ENCODE assay signal across 1 cellular context in genomic region chr16:56775162-56775561, GRCh38.
TF ChIP-seq lines count a peak whose summit lies in the region.

No MANE protein-coding gene starts in this region.

TF ChIP-seq in GM23338, 12 proteins besides CTCF, POLR2A, EP300 and RAD21 (continued from another document):
- TF ChIP-seq, protein P1, sequence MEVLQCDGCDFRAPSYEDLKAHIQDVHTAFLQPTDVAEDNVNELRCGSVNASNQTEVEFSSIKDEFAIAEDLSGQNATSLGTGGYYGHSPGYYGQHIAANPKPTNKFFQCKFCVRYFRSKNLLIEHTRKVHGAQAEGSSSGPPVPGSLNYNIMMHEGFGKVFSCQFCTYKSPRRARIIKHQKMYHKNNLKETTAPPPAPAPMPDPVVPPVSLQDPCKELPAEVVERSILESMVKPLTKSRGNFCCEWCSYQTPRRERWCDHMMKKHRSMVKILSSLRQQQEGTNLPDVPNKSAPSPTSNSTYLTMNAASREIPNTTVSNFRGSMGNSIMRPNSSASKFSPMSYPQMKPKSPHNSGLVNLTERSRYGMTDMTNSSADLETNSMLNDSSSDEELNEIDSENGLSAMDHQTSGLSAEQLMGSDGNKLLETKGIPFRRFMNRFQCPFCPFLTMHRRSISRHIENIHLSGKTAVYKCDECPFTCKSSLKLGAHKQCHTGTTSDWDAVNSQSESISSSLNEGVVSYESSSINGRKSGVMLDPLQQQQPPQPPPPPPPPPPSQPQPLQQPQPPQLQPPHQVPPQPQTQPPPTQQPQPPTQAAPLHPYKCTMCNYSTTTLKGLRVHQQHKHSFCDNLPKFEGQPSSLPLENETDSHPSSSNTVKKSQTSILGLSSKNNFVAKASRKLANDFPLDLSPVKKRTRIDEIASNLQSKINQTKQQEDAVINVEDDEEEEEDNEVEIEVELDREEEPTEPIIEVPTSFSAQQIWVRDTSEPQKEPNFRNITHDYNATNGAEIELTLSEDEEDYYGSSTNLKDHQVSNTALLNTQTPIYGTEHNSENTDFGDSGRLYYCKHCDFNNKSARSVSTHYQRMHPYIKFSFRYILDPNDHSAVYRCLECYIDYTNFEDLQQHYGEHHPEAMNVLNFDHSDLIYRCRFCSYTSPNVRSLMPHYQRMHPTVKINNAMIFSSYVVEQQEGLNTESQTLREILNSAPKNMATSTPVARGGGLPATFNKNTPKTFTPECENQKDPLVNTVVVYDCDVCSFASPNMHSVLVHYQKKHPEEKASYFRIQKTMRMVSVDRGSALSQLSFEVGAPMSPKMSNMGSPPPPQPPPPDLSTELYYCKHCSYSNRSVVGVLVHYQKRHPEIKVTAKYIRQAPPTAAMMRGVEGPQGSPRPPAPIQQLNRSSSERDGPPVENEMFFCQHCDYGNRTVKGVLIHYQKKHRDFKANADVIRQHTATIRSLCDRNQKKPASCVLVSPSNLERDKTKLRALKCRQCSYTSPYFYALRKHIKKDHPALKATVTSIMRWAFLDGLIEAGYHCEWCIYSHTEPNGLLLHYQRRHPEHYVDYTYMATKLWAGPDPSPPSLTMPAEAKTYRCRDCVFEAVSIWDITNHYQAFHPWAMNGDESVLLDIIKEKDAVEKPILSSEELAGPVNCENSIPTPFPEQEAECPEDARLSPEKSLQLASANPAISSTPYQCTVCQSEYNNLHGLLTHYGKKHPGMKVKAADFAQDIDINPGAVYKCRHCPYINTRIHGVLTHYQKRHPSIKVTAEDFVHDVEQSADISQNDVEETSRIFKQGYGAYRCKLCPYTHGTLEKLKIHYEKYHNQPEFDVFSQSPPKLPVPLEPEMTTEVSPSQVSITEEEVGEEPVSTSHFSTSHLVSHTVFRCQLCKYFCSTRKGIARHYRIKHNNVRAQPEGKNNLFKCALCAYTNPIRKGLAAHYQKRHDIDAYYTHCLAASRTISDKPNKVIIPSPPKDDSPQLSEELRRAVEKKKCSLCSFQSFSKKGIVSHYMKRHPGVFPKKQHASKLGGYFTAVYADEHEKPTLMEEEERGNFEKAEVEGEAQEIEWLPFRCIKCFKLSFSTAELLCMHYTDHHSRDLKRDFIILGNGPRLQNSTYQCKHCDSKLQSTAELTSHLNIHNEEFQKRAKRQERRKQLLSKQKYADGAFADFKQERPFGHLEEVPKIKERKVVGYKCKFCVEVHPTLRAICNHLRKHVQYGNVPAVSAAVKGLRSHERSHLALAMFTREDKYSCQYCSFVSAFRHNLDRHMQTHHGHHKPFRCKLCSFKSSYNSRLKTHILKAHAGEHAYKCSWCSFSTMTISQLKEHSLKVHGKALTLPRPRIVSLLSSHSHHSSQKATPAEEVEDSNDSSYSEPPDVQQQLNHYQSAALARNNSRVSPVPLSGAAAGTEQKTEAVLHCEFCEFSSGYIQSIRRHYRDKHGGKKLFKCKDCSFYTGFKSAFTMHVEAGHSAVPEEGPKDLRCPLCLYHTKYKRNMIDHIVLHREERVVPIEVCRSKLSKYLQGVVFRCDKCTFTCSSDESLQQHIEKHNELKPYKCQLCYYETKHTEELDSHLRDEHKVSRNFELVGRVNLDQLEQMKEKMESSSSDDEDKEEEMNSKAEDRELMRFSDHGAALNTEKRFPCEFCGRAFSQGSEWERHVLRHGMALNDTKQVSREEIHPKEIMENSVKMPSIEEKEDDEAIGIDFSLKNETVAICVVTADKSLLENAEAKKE (CRISPR knock-in tag; IDR thresholded peaks at IDR 0.05) = no peak
- TF ChIP-seq CREB1 (CRISPR knock-in tag; IDR thresholded peaks at IDR 0.05; ENCODE audit: low read depth) = no peak
- no peak for TF ChIP-seq JUNB (IDR thresholded peaks at IDR 0.05; ENCODE audit: unreplicated experiment)
- TF ChIP-seq NANOG (IDR thresholded peaks at IDR 0.05; ENCODE audit: borderline replicate concordance) = no peak
- no peak for TF ChIP-seq ZNF114 (CRISPR knock-in tag; IDR thresholded peaks at IDR 0.05)
